2 cellular contexts compared by ENCODE assay signal in the genomic region with DNA sequence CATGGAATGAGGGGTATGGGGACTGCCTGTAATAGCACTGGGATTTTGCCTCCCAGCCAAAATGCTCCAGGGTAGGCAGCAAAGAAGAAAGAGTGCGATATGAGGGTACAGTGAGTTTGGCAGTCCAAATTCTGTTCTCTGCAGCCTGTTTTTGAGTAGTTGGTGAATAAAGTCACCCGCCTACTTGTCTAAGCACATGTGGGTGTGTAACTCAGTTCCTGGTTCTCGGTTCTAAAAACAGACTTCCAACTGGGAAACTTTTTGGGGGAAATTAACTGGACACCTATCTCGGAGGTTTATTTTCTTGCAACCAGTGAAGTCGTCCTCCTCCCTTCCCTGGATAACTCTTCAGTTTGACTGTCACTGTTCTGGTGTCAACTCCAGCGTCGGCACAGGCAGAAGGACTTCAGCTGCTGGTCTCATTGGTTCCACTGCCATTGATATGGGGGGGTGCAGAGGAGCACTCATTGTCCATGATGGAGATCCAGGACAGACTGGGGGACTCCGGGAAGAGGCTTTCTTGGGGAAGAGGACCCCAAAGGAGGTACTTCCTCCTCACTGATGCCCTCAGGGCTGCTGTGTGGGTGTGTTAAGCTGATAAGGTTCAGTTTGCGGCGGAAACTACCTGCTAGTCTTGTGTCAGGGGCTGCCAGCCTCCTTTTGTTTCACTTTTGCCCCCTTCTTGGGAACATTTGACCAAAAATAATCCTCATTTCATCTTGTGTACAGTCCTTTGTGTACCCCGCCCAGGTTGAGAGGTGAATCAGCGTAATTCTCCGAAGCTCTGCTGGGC.
TF ChIP-seq lines count a peak whose summit lies in the region.

No MANE protein-coding gene starts in this region.

TF ChIP-seq in HEK293, 187 proteins besides CTCF, POLR2A, EP300 and RAD21:
- TF ChIP-seq TRIM28 (IDR thresholded peaks at IDR 0.05; ENCODE audit: borderline replicate concordance, low read length) (no peak), ZFHX2 (tag by site-specific recombination; conservative IDR thresholded peaks at IDR 0.05) (peak; percentile 41), ZNF610 (tag by site-specific recombination; IDR thresholded peaks at IDR 0.05; ENCODE audit: borderline replicate concordance) (no peak)

TF ChIP-seq in GM12878, 131 proteins besides CTCF, POLR2A, EP300 and RAD21:
- TF ChIP-seq SUZ12 (IDR thresholded peaks at IDR 0.05; ENCODE audit: unreplicated experiment) = no peak
